8 cellular contexts compared by ENCODE assay signal in genomic region chrX:110004210-110004609, GRCh38. TPM values are rescaled to one million over a fixed set of nuclear protein-coding genes. Genes with fewer than 3 reads are reported as not detected.
DNase-seq lines count a peak whose midpoint lies in the region; ATAC-seq, FAIRE-seq and TF ChIP-seq lines count a peak whose summit lies in the region.

No MANE protein-coding gene starts in this region.

- WGBS in adrenal gland, 4 donors: 41 to 57% (median 53%) methylated on average over 1 to 8 of the region's 8 CpGs
- 100% methylated on average over 1 of the region's 8 CpGs for WGBS in HepG2 (ENCODE audit: low lambda C conversion rate)
- 33 to 61% (median 35%) methylated on average over 2 to 8 of the region's 8 CpGs for WGBS in stomach, 5 donors

- POLR2A ChIA-PET in HepG2 (lab: Yijun Ruan, JAX): no interaction called here

- no TSS peak for BruUV-seq in HepG2 (replicated peaks; lab: Mats Ljungman, UMichigan)

- no peaks in the 10 kb centered on the region for H3K36me3 ChIP-seq in adrenal gland (replicated peaks in 1 of 2)
- H3K36me3 ChIP-seq in HepG2 (replicated peaks in 1 of 2; ENCODE audit: control insufficient read depth in 1 of 2, insufficient read depth in 2 of 2, low read length in 2 of 2): no peaks in the 10 kb centered on the region
- no peaks in the 10 kb centered on the region for H3K36me3 ChIP-seq in stomach

- ATAC-seq in HepG2 (peak; percentile 19), HG03432 (IDR thresholded peaks at IDR 0.05; ENCODE audit: unreplicated experiment) (no peak)

- H2AFZ ChIP-seq in HepG2 (ENCODE audit: low read length): no peak overlapping the region

- peaks cover 26% of the 10 kb centered on the region for H3K4me1 Mint-ChIP-seq in activated CD4-positive, alpha-beta T cell treated with anti-CD3 and anti-CD28 coated beads, Interleukin-2, amount 10 ng/mL, durations not matched to agents 24 days and 14 days

- H3K27me3 ChIP-seq in adrenal gland (peaks cover 4% of the 10 kb centered on the region), HepG2 (ENCODE audit: control insufficient read depth in 1 of 2, insufficient read depth in 2 of 2, low read length in 2 of 2) (no peaks in the 10 kb centered on the region), stomach (peaks cover 0 to 18% (median 0%) of the 10 kb centered on the region in 3 donors)

- intact Hi-C loops in activated CD4-positive, alpha-beta T cell treated with anti-CD3 and anti-CD28 coated beads, Interleukin-2, amount 10 ng/mL, durations not matched to agents 24 days and 14 days (cut with micrococcal nuclease): loop anchor here (10.0 kb wide), 2 partner anchors 141 to 269 kb away; partner anchors contain the start of gene ACSL4
- intact Hi-C loops in adrenal gland (cut with DNase I): no loop called here
- intact Hi-C loops in HepG2 (cut with micrococcal nuclease; ENCODE audit: unreplicated experiment): no loop called here
- intact Hi-C loops in stomach (cut with DNase I; ENCODE audit: low total_unique reads): no loop called here
- intact Hi-C loops in posterior cingulate gyrus (cut with DNase I): no loop called here

- TF ChIP-seq POLR2A in adrenal gland (IDR thresholded peaks at IDR 0.05) (peak in 1 of 2 donors; percentile 11), HepG2 (IDR thresholded peaks at IDR 0.05; ENCODE audit: insufficient read depth in 1 of 2, low read depth in 2 of 2, low read length in 2 of 2) (no peak), stomach (IDR thresholded peaks at IDR 0.05) (no peak)

- H4K20me1 ChIP-seq in HepG2 (ENCODE audit: insufficient read depth, low read length): no peaks in the 10 kb centered on the region

- H3K4me3 ChIP-seq in adrenal gland: peak overlapping the region in 1 of 4 donors; percentile 82
- H3K4me3 ChIP-seq in HepG2 (replicated peaks in 1 of 3; ENCODE audit: insufficient read depth in 1 of 3, low read depth in 2 of 3, low read length in 3 of 3): peak overlapping the region in 1 of 3 experiments; percentile 71; a peak in 1 of 6 replicates
- H3K4me3 ChIP-seq in stomach: peak overlapping the region; percentile 58 to 70 (median 66)

- TF ChIP-seq CTCF in adrenal gland (IDR thresholded peaks at IDR 0.05) (no peak), HepG2 (CRISPR knock-in tag; IDR thresholded peaks at IDR 0.05) (no peak), stomach (IDR thresholded peaks at IDR 0.05) (no peak)

- FAIRE-seq in HepG2 (lab: Jason Lieb, UNC): no peak

- TF ChIP-seq RAD21 in HepG2 (CRISPR knock-in tag; IDR thresholded peaks at IDR 0.05): no peak

- H3K27ac ChIP-seq in adrenal gland: peak overlapping the region in 1 of 5 donors; percentile 65
- H3K27ac ChIP-seq in HepG2 (ENCODE audit: extremely low read length, insufficient read depth, low read length): no peak overlapping the region
- peak overlapping the region; percentile 33 to 97 (median 88) for H3K27ac ChIP-seq in stomach

- H3K4me2 ChIP-seq in HepG2 (ENCODE audit: low read depth, low read length): peak overlapping the region; percentile 69

- no peaks in the 10 kb centered on the region for H3K79me2 ChIP-seq in HepG2 (ENCODE audit: insufficient read depth, low read length)

- no peaks in the 10 kb centered on the region for H3K9me3 Mint-ChIP-seq in activated CD4-positive, alpha-beta T cell treated with anti-CD3 and anti-CD28 coated beads, Interleukin-2, amount 10 ng/mL, durations not matched to agents 24 days and 14 days

- H3K27ac Mint-ChIP-seq in activated CD4-positive, alpha-beta T cell treated with anti-CD3 and anti-CD28 coated beads, Interleukin-2, amount 10 ng/mL, durations not matched to agents 24 days and 14 days: no peak overlapping the region

- H3K9me3 ChIP-seq in adrenal gland (replicated peaks in 1 of 3) (no peaks in the 10 kb centered on the region), HepG2 (ENCODE audit: low read length) (no peaks in the 10 kb centered on the region), stomach (no peaks in the 10 kb centered on the region)

- peaks cover 13 to 24% of the 10 kb centered on the region in 2 donors for H3K4me1 ChIP-seq in adrenal gland (replicated peaks in 1 of 2)
- peaks cover 32% of the 10 kb centered on the region for H3K4me1 ChIP-seq in HepG2 (ENCODE audit: insufficient read depth, low read length)
- peaks cover 3 to 48% (median 20%) of the 10 kb centered on the region in 4 donors for H3K4me1 ChIP-seq in stomach

- no peaks in the 10 kb centered on the region for H3K27me3 Mint-ChIP-seq in activated CD4-positive, alpha-beta T cell treated with anti-CD3 and anti-CD28 coated beads, Interleukin-2, amount 10 ng/mL, durations not matched to agents 24 days and 14 days

- CTCF ChIA-PET in HepG2 (lab: Yijun Ruan, JAX; ENCODE audit: low intra/inter-chr PET ratio, low total read pairs): no interaction called here

- H3K9ac ChIP-seq in HepG2 (ENCODE audit: insufficient read depth, low read depth, low read length): no peak overlapping the region

- peak overlapping the region; percentile 55 for H3K4me3 Mint-ChIP-seq in activated CD4-positive, alpha-beta T cell treated with anti-CD3 and anti-CD28 coated beads, Interleukin-2, amount 10 ng/mL, durations not matched to agents 24 days and 14 days

- H3K36me3 Mint-ChIP-seq in activated CD4-positive, alpha-beta T cell treated with anti-CD3 and anti-CD28 coated beads, Interleukin-2, amount 10 ng/mL, durations not matched to agents 24 days and 14 days (ENCODE audit: low read depth): peaks cover 11% of the 10 kb centered on the region

- in situ Hi-C loops in HepG2 (cut with HindIII; ENCODE audit: extremely low pct_ligation_motif_present, low pct_unique_long_range_greater_than_20kb): no loop called here

- no peak for TF ChIP-seq EP300 in HepG2 (IDR thresholded peaks at IDR 0.05; ENCODE audit: low read depth in 2 of 2, low read length in 2 of 2)
- TF ChIP-seq EP300 in HepG2 (CRISPR knock-in tag; IDR thresholded peaks at IDR 0.05; ENCODE audit: borderline replicate concordance): no peak
- TF ChIP-seq EP300 in stomach (IDR thresholded peaks at IDR 0.05): no peak

- no peak for DNase-seq in activated CD4-positive, alpha-beta T cell treated with anti-CD3 and anti-CD28 coated beads, Interleukin-2, amount 10 ng/mL, durations not matched to agents 24 days and 14 days
- no peak for DNase-seq in activated CD4-positive, alpha-beta T cell treated with anti-CD3 and anti-CD28 coated beads for 4 hours
- peak; percentile 22 to 59 (median 40) for DNase-seq in adrenal gland
- peak; percentile 9 for DNase-seq in HepG2 (ENCODE audit: low spot score)
- peak; percentile 73 for DNase-seq in stomach
- DNase-seq in D341Med (ENCODE audit: low spot score): no peak
- no peak for DNase-seq in posterior cingulate gyrus

TF ChIP-seq in HepG2, 621 proteins besides CTCF, POLR2A, EP300 and RAD21 (continues in another document):
- TF ChIP-seq YEATS4 (CRISPR knock-in tag; IDR thresholded peaks at IDR 0.05; ENCODE audit: borderline replicate concordance) (no peak), ZBTB4 (CRISPR knock-in tag; IDR thresholded peaks at IDR 0.05; ENCODE audit: borderline replicate concordance) (no peak)

RNA-seq across cellular contexts. Expression of gene TMEM164, which starts 1.3 kb away (rescaled TPM):
- total RNA-seq in activated CD4-positive, alpha-beta T cell treated with anti-CD3 and anti-CD28 coated beads, Interleukin-2, amount 10 ng/mL, durations not matched to agents 24 days and 14 days: 14.9 and 18.3 TPM in 2 replicates
- total RNA-seq in adrenal gland (10 to 100 TPM; 17.2 to 32.2 (median 27.0) TPM), HepG2 (2016; rRNA removed; fragmentation: Illumina TruSeq; extraction: Trizol) (9.8 and 13.2 TPM in 2 replicates), stomach (10 to 100 TPM in 4 of 5 donors, 1 to 10 TPM in 1; 4.9 to 29.7 (median 19.3) TPM)
- polyA plus RNA-seq in adrenal gland (10 to 100 TPM in 1 of 3 donors, 1 to 10 TPM in 2; 8.7 to 27.3 (median 8.9) TPM), HepG2 (2011; rRNA removed) (3.8 and 5.8 TPM in 2 replicates), stomach (1 to 10 TPM; 6.3 to 9.8 (median 9.7) TPM)
- total RNA-seq in HepG2 (2016; cell fraction: cytosol; rRNA removed; fragmentation: Illumina TruSeq; extraction: Trizol; ENCODE audit: low read depth): 2.0 and 2.5 TPM in 2 replicates
- 8.8 and 14.0 TPM in 2 replicates for total RNA-seq in HepG2 (2016; cell fraction: insoluble cytoplasmic fraction; rRNA removed; fragmentation: Illumina TruSeq; extraction: Trizol)
- total RNA-seq in HepG2 (2016; cell fraction: membrane; rRNA removed; fragmentation: Illumina TruSeq; extraction: Trizol): 6.5 and 8.8 TPM in 2 replicates
- total RNA-seq in HepG2 (2016; cell fraction: nucleus; rRNA removed; fragmentation: Illumina TruSeq; extraction: Trizol): 9.7 and 14.6 TPM in 2 replicates
- polyA plus RNA-seq in HepG2 (2011; cell fraction: cytosol; rRNA removed): 2.7 and 3.8 TPM in 2 replicates
- polyA plus RNA-seq in HepG2 (2011; cell fraction: nucleus; rRNA removed): 6.6 and 7.7 TPM in 2 replicates
- polyA plus RNA-seq in HepG2 (2012): 4.5 and 4.8 TPM in 2 replicates
- 1.1 and 1.5 TPM in 2 replicates for polyA plus RNA-seq in HepG2 (2016; cell fraction: cytosol; fragmentation: Illumina TruSeq; extraction: Trizol; ENCODE audit: low read depth)
- 7.5 and 7.8 TPM in 2 replicates for polyA plus RNA-seq in HepG2 (2016; cell fraction: insoluble cytoplasmic fraction; fragmentation: Illumina TruSeq; extraction: Trizol; ENCODE audit: low read depth)
- 3.8 and 4.5 TPM in 2 replicates for polyA plus RNA-seq in HepG2 (2016; cell fraction: membrane; fragmentation: Illumina TruSeq; extraction: Trizol; ENCODE audit: low read depth)
- polyA plus RNA-seq in HepG2 (2016; cell fraction: nucleus; fragmentation: Illumina TruSeq; extraction: Trizol; ENCODE audit: insufficient read depth, low read depth): 12.3 and 13.1 TPM in 2 replicates
- 7.6 and 32.6 TPM in 2 replicates for polyA minus RNA-seq in HepG2 (2011; rRNA and poly(A)+ RNA removed; ENCODE audit: low replicate concordance)
- polyA minus RNA-seq in HepG2 (2011; cell fraction: cytosol; rRNA and poly(A)+ RNA removed): 2.6 and 6.2 TPM in 2 replicates
- polyA minus RNA-seq in HepG2 (2011; cell fraction: nucleus; rRNA and poly(A)+ RNA removed): 7.3 and 9.2 TPM in 2 replicates

Comparison
In these comparisons a context has a peak if more than half of its experiments do, and no peak if none do; other contexts are left out.
1. DNase-seq: peak in adrenal gland (7 of 7), HepG2 (single experiment) and stomach (single experiment); none in activated CD4-positive, alpha-beta T cell treated with anti-CD3 and anti-CD28 coated beads, Interleukin-2, amount 10 ng/mL, durations not matched to agents 24 days and 14 days (single experiment), activated CD4-positive, alpha-beta T cell treated with anti-CD3 and anti-CD28 coated beads for 4 hours (0 of 2), D341Med (single experiment) and posterior cingulate gyrus (0 of 10).